Comparison of ENCODE assay signal across 1 cellular context in the genomic region with DNA sequence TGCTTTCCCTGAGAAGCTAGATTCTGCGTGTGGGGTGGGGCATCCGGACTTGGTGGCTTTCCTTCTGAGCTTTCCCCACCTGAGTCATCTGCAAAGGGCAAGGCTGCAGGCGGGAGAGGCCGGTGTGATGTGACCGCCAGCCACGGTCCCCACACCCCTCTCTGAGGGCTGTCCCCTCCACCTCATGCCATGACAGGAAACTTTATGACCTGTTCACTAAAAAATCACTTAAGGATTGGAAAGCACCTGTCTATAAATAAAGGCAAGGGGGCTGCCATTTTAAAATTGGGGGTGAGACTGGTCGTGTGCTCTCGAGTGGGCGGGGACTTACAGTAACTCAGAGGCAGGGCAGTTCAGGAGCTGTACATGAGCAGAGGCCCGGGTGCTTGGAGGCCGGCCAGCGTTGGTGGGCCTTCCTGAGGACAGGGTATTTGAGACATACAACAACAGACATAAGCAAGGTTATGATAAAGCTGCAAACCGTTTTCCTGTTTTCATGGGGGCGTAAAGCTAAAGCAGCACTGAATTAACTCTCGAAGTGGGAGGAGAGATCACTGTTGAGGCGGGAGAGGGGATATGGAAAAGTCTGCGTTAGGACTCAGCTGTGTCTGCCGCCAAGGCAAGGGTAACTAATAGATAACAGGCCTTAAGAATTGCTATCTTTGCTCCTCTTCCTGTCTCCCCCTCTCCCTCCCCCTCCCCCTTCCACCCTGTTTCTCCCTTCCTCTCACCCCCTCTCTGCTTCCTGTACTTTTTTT.
TF ChIP-seq lines count a peak whose summit lies in the region.

No MANE protein-coding gene starts in this region.

TF ChIP-seq in K562, 482 proteins besides CTCF, POLR2A, EP300 and RAD21 (continued from another document and continues in another):
- TF ChIP-seq, protein P1, sequence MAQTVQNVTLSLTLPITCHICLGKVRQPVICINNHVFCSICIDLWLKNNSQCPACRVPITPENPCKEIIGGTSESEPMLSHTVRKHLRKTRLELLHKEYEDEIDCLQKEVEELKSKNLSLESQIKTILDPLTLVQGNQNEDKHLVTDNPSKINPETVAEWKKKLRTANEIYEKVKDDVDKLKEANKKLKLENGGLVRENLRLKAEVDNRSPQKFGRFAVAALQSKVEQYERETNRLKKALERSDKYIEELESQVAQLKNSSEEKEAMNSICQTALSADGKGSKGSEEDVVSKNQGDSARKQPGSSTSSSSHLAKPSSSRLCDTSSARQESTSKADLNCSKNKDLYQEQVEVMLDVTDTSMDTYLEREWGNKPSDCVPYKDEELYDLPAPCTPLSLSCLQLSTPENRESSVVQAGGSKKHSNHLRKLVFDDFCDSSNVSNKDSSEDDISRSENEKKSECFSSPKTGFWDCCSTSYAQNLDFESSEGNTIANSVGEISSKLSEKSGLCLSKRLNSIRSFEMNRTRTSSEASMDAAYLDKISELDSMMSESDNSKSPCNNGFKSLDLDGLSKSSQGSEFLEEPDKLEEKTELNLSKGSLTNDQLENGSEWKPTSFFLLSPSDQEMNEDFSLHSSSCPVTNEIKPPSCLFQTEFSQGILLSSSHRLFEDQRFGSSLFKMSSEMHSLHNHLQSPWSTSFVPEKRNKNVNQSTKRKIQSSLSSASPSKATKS (CRISPR knock-in tag; IDR thresholded peaks at IDR 0.05) = no peak
- TF ChIP-seq U2AF1 (optimal IDR thresholded peaks at IDR 0.05; ENCODE audit: low read depth, low read length) = no peak
- peak; percentile 64; the same call in 1 of the 2 replicates for TF ChIP-seq MEF2D (tag; conservative IDR thresholded peaks at IDR 0.05; ENCODE audit: low read depth)
- peak; percentile 61 for TF ChIP-seq NFE2 (IDR thresholded peaks at IDR 0.05; ENCODE audit: low read depth)
- TF ChIP-seq, protein P2, sequence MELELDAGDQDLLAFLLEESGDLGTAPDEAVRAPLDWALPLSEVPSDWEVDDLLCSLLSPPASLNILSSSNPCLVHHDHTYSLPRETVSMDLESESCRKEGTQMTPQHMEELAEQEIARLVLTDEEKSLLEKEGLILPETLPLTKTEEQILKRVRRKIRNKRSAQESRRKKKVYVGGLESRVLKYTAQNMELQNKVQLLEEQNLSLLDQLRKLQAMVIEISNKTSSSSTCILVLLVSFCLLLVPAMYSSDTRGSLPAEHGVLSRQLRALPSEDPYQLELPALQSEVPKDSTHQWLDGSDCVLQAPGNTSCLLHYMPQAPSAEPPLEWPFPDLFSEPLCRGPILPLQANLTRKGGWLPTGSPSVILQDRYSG (tag; conservative IDR thresholded peaks at IDR 0.05; ENCODE audit: low read depth) = peak; percentile 90
- TF ChIP-seq ZKSCAN8 (CRISPR knock-in tag; IDR thresholded peaks at IDR 0.05) = no peak; the same call in 1 of the 2 replicates
- TF ChIP-seq KLF6 (CRISPR knock-in tag; IDR thresholded peaks at IDR 0.05; ENCODE audit: borderline replicate concordance) = peak; percentile 53; the same call in 1 of the 2 replicates
- TF ChIP-seq TRIM24 (IDR thresholded peaks at IDR 0.05) = peak; percentile 69 to 75
- TF ChIP-seq HMG20B (CRISPR knock-in tag; IDR thresholded peaks at IDR 0.05) = no peak
- no peak for TF ChIP-seq MTF1 (CRISPR knock-in tag; IDR thresholded peaks at IDR 0.05; ENCODE audit: borderline replicate concordance)
- TF ChIP-seq, protein P3, sequence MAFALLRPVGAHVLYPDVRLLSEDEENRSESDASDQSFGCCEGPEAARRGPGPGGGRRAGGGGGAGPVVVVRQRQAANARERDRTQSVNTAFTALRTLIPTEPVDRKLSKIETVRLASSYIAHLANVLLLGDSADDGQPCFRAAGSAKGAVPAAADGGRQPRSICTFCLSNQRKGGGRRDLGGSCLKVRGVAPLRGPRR (CRISPR knock-in tag; IDR thresholded peaks at IDR 0.05) = 0 out of 2 replicates have a peak, but pooled peaks have one; percentile 8
- no peak for TF ChIP-seq RBM39 (optimal IDR thresholded peaks at IDR 0.05; ENCODE audit: low read depth, low read length)
- TF ChIP-seq BRD9 (IDR thresholded peaks at IDR 0.05; ENCODE audit: low read depth, partially characterized antibody) = no peak
- TF ChIP-seq, protein P4, sequence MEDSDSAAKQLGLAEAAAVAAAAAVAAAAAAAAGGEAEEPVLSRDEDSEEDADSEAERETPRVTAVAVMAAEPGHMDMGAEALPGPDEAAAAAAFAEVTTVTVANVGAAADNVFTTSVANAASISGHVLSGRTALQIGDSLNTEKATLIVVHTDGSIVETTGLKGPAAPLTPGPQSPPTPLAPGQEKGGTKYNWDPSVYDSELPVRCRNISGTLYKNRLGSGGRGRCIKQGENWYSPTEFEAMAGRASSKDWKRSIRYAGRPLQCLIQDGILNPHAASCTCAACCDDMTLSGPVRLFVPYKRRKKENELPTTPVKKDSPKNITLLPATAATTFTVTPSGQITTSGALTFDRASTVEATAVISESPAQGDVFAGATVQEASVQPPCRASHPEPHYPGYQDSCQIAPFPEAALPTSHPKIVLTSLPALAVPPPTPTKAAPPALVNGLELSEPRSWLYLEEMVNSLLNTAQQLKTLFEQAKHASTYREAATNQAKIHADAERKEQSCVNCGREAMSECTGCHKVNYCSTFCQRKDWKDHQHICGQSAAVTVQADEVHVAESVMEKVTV (CRISPR knock-in tag; IDR thresholded peaks at IDR 0.05) = peak; percentile 4; the same call in 1 of the 2 replicates
- TF ChIP-seq TFAM (CRISPR knock-in tag; conservative IDR thresholded peaks at IDR 0.05) = no peak
- no peak for TF ChIP-seq OTX1 (CRISPR knock-in tag; IDR thresholded peaks at IDR 0.05)
- TF ChIP-seq THRAP3 (IDR thresholded peaks at IDR 0.05; ENCODE audit: borderline replicate concordance) = no peak; the same call in 1 of the 2 replicates
- no peak for TF ChIP-seq ZNF699 (CRISPR knock-in tag; IDR thresholded peaks at IDR 0.05; ENCODE audit: insufficient replicate concordance)
- peak; percentile 76 for TF ChIP-seq RBBP5 (IDR thresholded peaks at IDR 0.05; ENCODE audit: borderline replicate concordance, insufficient read depth, low read length, poor library complexity, severe bottlenecking)
- TF ChIP-seq, protein P5, sequence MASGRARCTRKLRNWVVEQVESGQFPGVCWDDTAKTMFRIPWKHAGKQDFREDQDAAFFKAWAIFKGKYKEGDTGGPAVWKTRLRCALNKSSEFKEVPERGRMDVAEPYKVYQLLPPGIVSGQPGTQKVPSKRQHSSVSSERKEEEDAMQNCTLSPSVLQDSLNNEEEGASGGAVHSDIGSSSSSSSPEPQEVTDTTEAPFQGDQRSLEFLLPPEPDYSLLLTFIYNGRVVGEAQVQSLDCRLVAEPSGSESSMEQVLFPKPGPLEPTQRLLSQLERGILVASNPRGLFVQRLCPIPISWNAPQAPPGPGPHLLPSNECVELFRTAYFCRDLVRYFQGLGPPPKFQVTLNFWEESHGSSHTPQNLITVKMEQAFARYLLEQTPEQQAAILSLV (tag; IDR thresholded peaks at IDR 0.05) = no peak; the same call in 1 of the 2 replicates
- no peak for TF ChIP-seq ZNF124 (CRISPR knock-in tag; IDR thresholded peaks at IDR 0.05)
- TF ChIP-seq YBX1 (IDR thresholded peaks at IDR 0.05) = no peak
- TF ChIP-seq ZNF282 (CRISPR knock-in tag; IDR thresholded peaks at IDR 0.05) = no peak
- peak; percentile 77 for TF ChIP-seq CCNT2 (IDR thresholded peaks at IDR 0.05; ENCODE audit: borderline replicate concordance, extremely low read depth, insufficient read length, low read depth, low read length)
- TF ChIP-seq, protein P6, sequence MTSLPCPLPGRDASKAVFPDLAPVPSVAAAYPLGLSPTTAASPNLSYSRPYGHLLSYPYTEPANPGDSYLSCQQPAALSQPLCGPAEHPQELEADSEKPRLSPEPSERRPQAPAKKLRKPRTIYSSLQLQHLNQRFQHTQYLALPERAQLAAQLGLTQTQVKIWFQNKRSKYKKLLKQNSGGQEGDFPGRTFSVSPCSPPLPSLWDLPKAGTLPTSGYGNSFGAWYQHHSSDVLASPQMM (CRISPR knock-in tag; IDR thresholded peaks at IDR 0.05) = no peak
- 0 out of 2 replicates have a peak, but pooled peaks have one; percentile 36 for TF ChIP-seq ZNF57 (CRISPR knock-in tag; IDR thresholded peaks at IDR 0.05)
- TF ChIP-seq MEIS2 (IDR thresholded peaks at IDR 0.05; ENCODE audit: partially characterized antibody) = peak; percentile 12
- TF ChIP-seq POLR2AphosphoS5 (IDR thresholded peaks at IDR 0.05; ENCODE audit: control insufficient read depth, insufficient read depth, low read depth, low read length) = peak; percentile 58
- TF ChIP-seq U2AF2 (optimal IDR thresholded peaks at IDR 0.05; ENCODE audit: low read depth, low read length) = no peak
- no peak for TF ChIP-seq RBM22 (IDR thresholded peaks at IDR 0.05; ENCODE audit: low read depth, low read length, poor library complexity, severe bottlenecking)
- no peak; the same call in 1 of the 2 replicates for TF ChIP-seq TCF7 (IDR thresholded peaks at IDR 0.05; ENCODE audit: borderline replicate concordance)
- TF ChIP-seq SETDB1 (IDR thresholded peaks at IDR 0.05; ENCODE audit: low read length) = no peak
- TF ChIP-seq ZNF408 (CRISPR knock-in tag; IDR thresholded peaks at IDR 0.05; ENCODE audit: low read depth) = no peak
- TF ChIP-seq, protein P7, sequence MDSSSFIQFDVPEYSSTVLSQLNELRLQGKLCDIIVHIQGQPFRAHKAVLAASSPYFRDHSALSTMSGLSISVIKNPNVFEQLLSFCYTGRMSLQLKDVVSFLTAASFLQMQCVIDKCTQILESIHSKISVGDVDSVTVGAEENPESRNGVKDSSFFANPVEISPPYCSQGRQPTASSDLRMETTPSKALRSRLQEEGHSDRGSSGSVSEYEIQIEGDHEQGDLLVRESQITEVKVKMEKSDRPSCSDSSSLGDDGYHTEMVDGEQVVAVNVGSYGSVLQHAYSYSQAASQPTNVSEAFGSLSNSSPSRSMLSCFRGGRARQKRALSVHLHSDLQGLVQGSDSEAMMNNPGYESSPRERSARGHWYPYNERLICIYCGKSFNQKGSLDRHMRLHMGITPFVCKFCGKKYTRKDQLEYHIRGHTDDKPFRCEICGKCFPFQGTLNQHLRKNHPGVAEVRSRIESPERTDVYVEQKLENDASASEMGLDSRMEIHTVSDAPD (CRISPR knock-in tag; IDR thresholded peaks at IDR 0.05) = no peak
- peak; percentile 65 for TF ChIP-seq ATF7 (IDR thresholded peaks at IDR 0.05)
- TF ChIP-seq ELF2 (CRISPR knock-in tag; IDR thresholded peaks at IDR 0.05) = no peak
- TF ChIP-seq, protein P8, sequence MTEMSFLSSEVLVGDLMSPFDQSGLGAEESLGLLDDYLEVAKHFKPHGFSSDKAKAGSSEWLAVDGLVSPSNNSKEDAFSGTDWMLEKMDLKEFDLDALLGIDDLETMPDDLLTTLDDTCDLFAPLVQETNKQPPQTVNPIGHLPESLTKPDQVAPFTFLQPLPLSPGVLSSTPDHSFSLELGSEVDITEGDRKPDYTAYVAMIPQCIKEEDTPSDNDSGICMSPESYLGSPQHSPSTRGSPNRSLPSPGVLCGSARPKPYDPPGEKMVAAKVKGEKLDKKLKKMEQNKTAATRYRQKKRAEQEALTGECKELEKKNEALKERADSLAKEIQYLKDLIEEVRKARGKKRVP (CRISPR knock-in tag; IDR thresholded peaks at IDR 0.05) = no peak
- TF ChIP-seq RCOR1 (IDR thresholded peaks at IDR 0.05; ENCODE audit: borderline replicate concordance in 1 of 2, low read depth in 2 of 2, low read length in 2 of 2) = peak in 1 of 2 experiments; percentile 41; a peak in 1 of 4 replicates
- no peak for TF ChIP-seq PTBP1 (IDR thresholded peaks at IDR 0.05; ENCODE audit: low read depth, low read length)
- TF ChIP-seq TEAD1 (CRISPR knock-in tag; IDR thresholded peaks at IDR 0.05) = 0 out of 4 replicates have a peak, but pooled peaks of 1 of the 2 experiments have one; percentile 77
- TF ChIP-seq, protein P9, sequence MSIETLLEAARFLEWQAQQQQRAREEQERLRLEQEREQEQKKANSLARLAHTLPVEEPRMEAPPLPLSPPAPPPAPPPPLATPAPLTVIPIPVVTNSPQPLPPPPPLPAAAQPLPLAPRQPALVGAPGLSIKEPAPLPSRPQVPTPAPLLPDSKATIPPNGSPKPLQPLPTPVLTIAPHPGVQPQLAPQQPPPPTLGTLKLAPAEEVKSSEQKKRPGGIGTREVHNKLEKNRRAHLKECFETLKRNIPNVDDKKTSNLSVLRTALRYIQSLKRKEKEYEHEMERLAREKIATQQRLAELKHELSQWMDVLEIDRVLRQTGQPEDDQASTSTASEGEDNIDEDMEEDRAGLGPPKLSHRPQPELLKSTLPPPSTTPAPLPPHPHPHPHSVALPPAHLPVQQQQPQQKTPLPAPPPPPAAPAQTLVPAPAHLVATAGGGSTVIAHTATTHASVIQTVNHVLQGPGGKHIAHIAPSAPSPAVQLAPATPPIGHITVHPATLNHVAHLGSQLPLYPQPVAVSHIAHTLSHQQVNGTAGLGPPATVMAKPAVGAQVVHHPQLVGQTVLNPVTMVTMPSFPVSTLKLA (conservative IDR thresholded peaks at IDR 0.05) = peak; percentile 50 to 79; a peak in 3 of 4 replicates
- TF ChIP-seq ZFP36 (IDR thresholded peaks at IDR 0.05; ENCODE audit: low read depth, low read length, partially characterized antibody) = no peak
- TF ChIP-seq BRD4 (IDR thresholded peaks at IDR 0.05) = peak; percentile 61; the same call in 1 of the 2 replicates
- TF ChIP-seq SIRT6 (IDR thresholded peaks at IDR 0.05; ENCODE audit: low read depth, low read length) = no peak
- no peak for TF ChIP-seq BRCA1 (IDR thresholded peaks at IDR 0.05)
- no peak for TF ChIP-seq BRCA1 (CRISPR knock-in tag; IDR thresholded peaks at IDR 0.05)
- peak; percentile 71 to 79 for TF ChIP-seq FOXK2 (conservative IDR thresholded peaks at IDR 0.05 in 1 of 2, IDR thresholded peaks at IDR 0.05 in 1 of 2; ENCODE audit: low read depth in 2 of 2)
- TF ChIP-seq HNRNPH1 (optimal IDR thresholded peaks at IDR 0.05; ENCODE audit: low read depth, low read length) = no peak
- TF ChIP-seq, protein P10, sequence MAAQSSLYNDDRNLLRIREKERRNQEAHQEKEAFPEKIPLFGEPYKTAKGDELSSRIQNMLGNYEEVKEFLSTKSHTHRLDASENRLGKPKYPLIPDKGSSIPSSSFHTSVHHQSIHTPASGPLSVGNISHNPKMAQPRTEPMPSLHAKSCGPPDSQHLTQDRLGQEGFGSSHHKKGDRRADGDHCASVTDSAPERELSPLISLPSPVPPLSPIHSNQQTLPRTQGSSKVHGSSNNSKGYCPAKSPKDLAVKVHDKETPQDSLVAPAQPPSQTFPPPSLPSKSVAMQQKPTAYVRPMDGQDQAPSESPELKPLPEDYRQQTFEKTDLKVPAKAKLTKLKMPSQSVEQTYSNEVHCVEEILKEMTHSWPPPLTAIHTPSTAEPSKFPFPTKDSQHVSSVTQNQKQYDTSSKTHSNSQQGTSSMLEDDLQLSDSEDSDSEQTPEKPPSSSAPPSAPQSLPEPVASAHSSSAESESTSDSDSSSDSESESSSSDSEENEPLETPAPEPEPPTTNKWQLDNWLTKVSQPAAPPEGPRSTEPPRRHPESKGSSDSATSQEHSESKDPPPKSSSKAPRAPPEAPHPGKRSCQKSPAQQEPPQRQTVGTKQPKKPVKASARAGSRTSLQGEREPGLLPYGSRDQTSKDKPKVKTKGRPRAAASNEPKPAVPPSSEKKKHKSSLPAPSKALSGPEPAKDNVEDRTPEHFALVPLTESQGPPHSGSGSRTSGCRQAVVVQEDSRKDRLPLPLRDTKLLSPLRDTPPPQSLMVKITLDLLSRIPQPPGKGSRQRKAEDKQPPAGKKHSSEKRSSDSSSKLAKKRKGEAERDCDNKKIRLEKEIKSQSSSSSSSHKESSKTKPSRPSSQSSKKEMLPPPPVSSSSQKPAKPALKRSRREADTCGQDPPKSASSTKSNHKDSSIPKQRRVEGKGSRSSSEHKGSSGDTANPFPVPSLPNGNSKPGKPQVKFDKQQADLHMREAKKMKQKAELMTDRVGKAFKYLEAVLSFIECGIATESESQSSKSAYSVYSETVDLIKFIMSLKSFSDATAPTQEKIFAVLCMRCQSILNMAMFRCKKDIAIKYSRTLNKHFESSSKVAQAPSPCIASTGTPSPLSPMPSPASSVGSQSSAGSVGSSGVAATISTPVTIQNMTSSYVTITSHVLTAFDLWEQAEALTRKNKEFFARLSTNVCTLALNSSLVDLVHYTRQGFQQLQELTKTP (IDR thresholded peaks at IDR 0.05; ENCODE audit: low read depth in 1 of 2, partially characterized antibody in 2 of 2) = peak; percentile 68 to 96
